Comparison of ENCODE assay signal across 1 cellular context in genomic region chr1:155017021-155017945, GRCh38.
TF ChIP-seq lines count a peak whose summit lies in the region.

No MANE protein-coding gene starts in this region.

TF ChIP-seq in WTC11, 78 proteins besides CTCF, POLR2A, EP300 and RAD21 (continued from another document):
- TF ChIP-seq MAX (CRISPR knock-in tag; IDR thresholded peaks at IDR 0.05) (peak; percentile 77), CDX4 (CRISPR knock-in tag; IDR thresholded peaks at IDR 0.05; ENCODE audit: borderline replicate concordance) (no peak), SP1 (CRISPR knock-in tag; conservative IDR thresholded peaks at IDR 0.05) (peak; percentile 94), OVOL2 (CRISPR knock-in tag; IDR thresholded peaks at IDR 0.05; ENCODE audit: borderline replicate concordance) (no peak)
